Comparison of ENCODE assay signal across 9 cellular contexts in the genomic region with DNA sequence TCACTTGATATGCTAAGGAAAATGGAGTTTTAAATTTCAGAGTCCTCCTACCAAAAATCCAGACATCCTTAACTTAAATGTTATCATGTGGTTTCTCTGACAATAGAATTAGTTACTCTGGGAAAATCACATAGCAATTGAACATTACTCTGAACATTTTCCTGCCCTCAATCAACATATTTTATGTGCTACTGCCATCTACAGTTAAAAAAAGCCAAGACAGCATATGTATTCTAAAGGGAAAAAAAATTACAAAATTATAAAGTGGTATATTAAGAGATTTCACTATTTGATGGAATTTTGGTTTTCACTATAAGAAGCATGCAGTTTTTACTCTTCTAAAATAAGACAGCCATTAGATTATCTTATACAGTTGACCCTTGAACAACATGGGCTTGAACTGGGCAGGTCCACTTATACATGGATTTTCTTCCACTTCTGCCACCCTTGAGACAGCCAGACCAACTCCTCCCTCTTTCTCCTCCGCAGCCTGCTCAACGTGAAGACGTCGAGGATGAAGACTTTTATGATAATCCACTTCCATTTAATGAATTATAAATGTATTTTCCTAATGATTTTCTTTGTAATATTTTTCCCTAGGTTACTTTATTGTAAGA.
A peak's percentile ranks its signal among the peaks of the same experiment; 100 is the strongest.
DNase-seq lines count a peak whose midpoint lies in the region; ATAC-seq and TF ChIP-seq lines count a peak whose summit lies in the region.
"Had no signal": no experiment of that assay in that cellular context is flagged by ENCODE, and none has a peak within 500 bp of the region (broad histone marks: within the 10 kb centered on the region; RNA-seq: fewer than 3 reads in every experiment).

No MANE protein-coding gene starts in this region.

- ATAC-seq in lower lobe of right lung, result no peak
- no peak for ATAC-seq in activated T-cell treated with anti-CD3 and anti-CD28 coated beads, Interleukin-2, amount 50 U/mL, for 4 hours
- ATAC-seq in natural killer cell treated with Interleukin-12 subunit alpha and Interleukin-12 subunit beta and Interleukin-15 and Interleukin-18, amount 100 ng/mL, for 72 hours, result no peak

- H3K9ac ChIP-seq in adipocyte (ENCODE audit: low read length), result no peak overlapping the region

- in situ Hi-C loops in Caki2 (cut with HindIII; ENCODE audit: low pct_unique_long_range_greater_than_20kb, low sequenced_read_pairs), result no loop called here

- H3K27ac Mint-ChIP-seq in natural killer cell treated with Interleukin-12 subunit alpha and Interleukin-12 subunit beta and Interleukin-15 and Interleukin-18, amount 100 ng/mL, for 72 hours, result peak overlapping the region in 1 of 2 donors; percentile 44

- no peaks in the 10 kb centered on the region for H3K27me3 Mint-ChIP-seq in activated T-cell treated with anti-CD3 and anti-CD28 coated beads, Interleukin-2, amount 50 U/mL, for 4 hours (ENCODE audit: low read depth)
- H3K27me3 Mint-ChIP-seq in natural killer cell treated with Interleukin-12 subunit alpha and Interleukin-12 subunit beta and Interleukin-15 and Interleukin-18, amount 100 ng/mL, for 72 hours, result no peaks in the 10 kb centered on the region

- TF ChIP-seq CTCF in LNCaP clone FGC (IDR thresholded peaks at IDR 0.05; ENCODE audit: control insufficient read depth, extremely low read depth, insufficient read depth) (peak; percentile 27; the same call in 1 of the 2 replicates), lower lobe of right lung (IDR thresholded peaks at IDR 0.05) (peak; percentile 25)

- H3K36me3 Mint-ChIP-seq in activated T-cell treated with anti-CD3 and anti-CD28 coated beads, Interleukin-2, amount 50 U/mL, for 4 hours (ENCODE audit: insufficient read depth), result no peaks in the 10 kb centered on the region
- H3K36me3 Mint-ChIP-seq in natural killer cell treated with Interleukin-12 subunit alpha and Interleukin-12 subunit beta and Interleukin-15 and Interleukin-18, amount 100 ng/mL, for 72 hours, result no peaks in the 10 kb centered on the region

- H3K4me1 ChIP-seq in adipocyte (ENCODE audit: control insufficient read depth, insufficient read depth, low read length) (peaks cover 19% of the 10 kb centered on the region), lower lobe of right lung (no peaks in the 10 kb centered on the region)

- H3K9me3 ChIP-seq in adipocyte (ENCODE audit: control insufficient read depth, low read length) (no peaks in the 10 kb centered on the region), lower lobe of right lung (no peaks in the 10 kb centered on the region)

- H3K4me3 Mint-ChIP-seq in activated T-cell treated with anti-CD3 and anti-CD28 coated beads, Interleukin-2, amount 50 U/mL, for 4 hours, result no peak overlapping the region
- H3K4me3 Mint-ChIP-seq in natural killer cell treated with Interleukin-12 subunit alpha and Interleukin-12 subunit beta and Interleukin-15 and Interleukin-18, amount 100 ng/mL, for 72 hours, result no peak overlapping the region

- H3K4me1 Mint-ChIP-seq in activated T-cell treated with anti-CD3 and anti-CD28 coated beads, Interleukin-2, amount 50 U/mL, for 4 hours (ENCODE audit: low read depth), result no peaks in the 10 kb centered on the region
- H3K4me1 Mint-ChIP-seq in natural killer cell treated with Interleukin-12 subunit alpha and Interleukin-12 subunit beta and Interleukin-15 and Interleukin-18, amount 100 ng/mL, for 72 hours (ENCODE audit: low read depth in 2 of 2), result peaks cover 0 to 6% of the 10 kb centered on the region in 2 donors

- intact Hi-C loops in lower lobe of right lung (cut with DNase I), result no loop called here

- H3K9me3 Mint-ChIP-seq in activated T-cell treated with anti-CD3 and anti-CD28 coated beads, Interleukin-2, amount 50 U/mL, for 4 hours, result no peaks in the 10 kb centered on the region
- no peaks in the 10 kb centered on the region for H3K9me3 Mint-ChIP-seq in natural killer cell treated with Interleukin-12 subunit alpha and Interleukin-12 subunit beta and Interleukin-15 and Interleukin-18, amount 100 ng/mL, for 72 hours

- H3K36me3 ChIP-seq in adipocyte (ENCODE audit: control insufficient read depth, insufficient read depth, low read length, severe bottlenecking) (no peaks in the 10 kb centered on the region), lower lobe of right lung (no peaks in the 10 kb centered on the region)

- peak; percentile 26 for DNase-seq in Caki2 (ENCODE audit: low read depth)
- no peak for DNase-seq in LNCaP clone FGC (ENCODE audit: low read depth)
- peak; percentile 70 for DNase-seq in adipocyte (ENCODE audit: low read depth)
- DNase-seq in lower lobe of right lung, result no peak
- no peak for DNase-seq in activated CD4-positive, alpha-beta T cell treated with anti-CD3 and anti-CD28 coated beads, Interleukin-2, amount 50 U/mL, for 1 hour
- no peak for DNase-seq in activated T-cell treated with anti-CD3 and anti-CD28 coated beads, Interleukin-2, amount 50 U/mL, for 4 hours
- no peak for DNase-seq in globus pallidus (ENCODE audit: low spot score)
- no peak for DNase-seq in natural killer cell treated with Interleukin-12 subunit alpha and Interleukin-12 subunit beta and Interleukin-15 and Interleukin-18, amount 100 ng/mL, for 72 hours (ENCODE audit: low spot score)
- DNase-seq: NCI-H1092 had no signal

- no peaks in the 10 kb centered on the region for H3K27me3 ChIP-seq in adipocyte (replicated peaks; ENCODE audit: control insufficient read depth, insufficient read depth, low read length)
- H3K27me3 ChIP-seq in lower lobe of right lung (ENCODE audit: low read depth), result no peaks in the 10 kb centered on the region

- no peak overlapping the region for H3K27ac ChIP-seq in lower lobe of right lung

- H3K4me3 ChIP-seq in LNCaP clone FGC (ENCODE audit: low read depth, low read length) (no peak overlapping the region), adipocyte (ENCODE audit: low read length) (no peak overlapping the region), lower lobe of right lung (no peak overlapping the region)

Comparison
In these comparisons a context has a peak if more than half of its experiments do, and no peak if none do; other contexts are left out.
1. DNase-seq: peak in Caki2 (single experiment) and adipocyte (single experiment); none in LNCaP clone FGC (single experiment), lower lobe of right lung (single experiment), activated CD4-positive, alpha-beta T cell treated with anti-CD3 and anti-CD28 coated beads, Interleukin-2, amount 50 U/mL, for 1 hour (single experiment), activated T-cell treated with anti-CD3 and anti-CD28 coated beads, Interleukin-2, amount 50 U/mL, for 4 hours (single experiment), globus pallidus (single experiment) and natural killer cell treated with Interleukin-12 subunit alpha and Interleukin-12 subunit beta and Interleukin-15 and Interleukin-18, amount 100 ng/mL, for 72 hours (single experiment).